ENCODE assay signal across 1 cellular context in genomic region chr21:21046063-21046462, GRCh38.
TF ChIP-seq lines count a peak whose summit lies in the region.

No MANE protein-coding gene starts in this region.

TF ChIP-seq in H1, 55 proteins besides CTCF, POLR2A, EP300 and RAD21:
- TF ChIP-seq RXRA (IDR thresholded peaks at IDR 0.05; ENCODE audit: insufficient read depth, low read depth, low read length) (no peak), SUZ12 (IDR thresholded peaks at IDR 0.05; ENCODE audit: low read length) (no peak), ATF2 (IDR thresholded peaks at IDR 0.05; ENCODE audit: low read length) (no peak), CBX5 (IDR thresholded peaks at IDR 0.05; ENCODE audit: low read depth, low read length) (no peak), KDM5A (IDR thresholded peaks at IDR 0.05; ENCODE audit: low read length) (no peak), TCF12 (IDR thresholded peaks at IDR 0.05; ENCODE audit: low read depth, low read length) (no peak), CREB1 (IDR thresholded peaks at IDR 0.05) (no peak), RNF2 (IDR thresholded peaks at IDR 0.05; ENCODE audit: borderline replicate concordance, low read depth, low read length, missing control alignments, poor library complexity, severe bottlenecking) (no peak), POU5F1 (IDR thresholded peaks at IDR 0.05; ENCODE audit: low read depth, low read length) (0 out of 2 replicates have a peak, but pooled peaks have one; percentile 56), HDAC2 (IDR thresholded peaks at IDR 0.05; ENCODE audit: borderline replicate concordance in 1 of 2, low read depth in 2 of 2, low read length in 2 of 2) (0 out of 4 replicates have a peak, but pooled peaks of 1 of the 2 experiments have one; percentile 32), RFX5 (IDR thresholded peaks at IDR 0.05; ENCODE audit: borderline replicate concordance, low read depth, low read length) (no peak), ZNF274 (IDR thresholded peaks at IDR 0.05; ENCODE audit: borderline replicate concordance, extremely low read depth, low read length) (no peak)
- TF ChIP-seq, protein P1, sequence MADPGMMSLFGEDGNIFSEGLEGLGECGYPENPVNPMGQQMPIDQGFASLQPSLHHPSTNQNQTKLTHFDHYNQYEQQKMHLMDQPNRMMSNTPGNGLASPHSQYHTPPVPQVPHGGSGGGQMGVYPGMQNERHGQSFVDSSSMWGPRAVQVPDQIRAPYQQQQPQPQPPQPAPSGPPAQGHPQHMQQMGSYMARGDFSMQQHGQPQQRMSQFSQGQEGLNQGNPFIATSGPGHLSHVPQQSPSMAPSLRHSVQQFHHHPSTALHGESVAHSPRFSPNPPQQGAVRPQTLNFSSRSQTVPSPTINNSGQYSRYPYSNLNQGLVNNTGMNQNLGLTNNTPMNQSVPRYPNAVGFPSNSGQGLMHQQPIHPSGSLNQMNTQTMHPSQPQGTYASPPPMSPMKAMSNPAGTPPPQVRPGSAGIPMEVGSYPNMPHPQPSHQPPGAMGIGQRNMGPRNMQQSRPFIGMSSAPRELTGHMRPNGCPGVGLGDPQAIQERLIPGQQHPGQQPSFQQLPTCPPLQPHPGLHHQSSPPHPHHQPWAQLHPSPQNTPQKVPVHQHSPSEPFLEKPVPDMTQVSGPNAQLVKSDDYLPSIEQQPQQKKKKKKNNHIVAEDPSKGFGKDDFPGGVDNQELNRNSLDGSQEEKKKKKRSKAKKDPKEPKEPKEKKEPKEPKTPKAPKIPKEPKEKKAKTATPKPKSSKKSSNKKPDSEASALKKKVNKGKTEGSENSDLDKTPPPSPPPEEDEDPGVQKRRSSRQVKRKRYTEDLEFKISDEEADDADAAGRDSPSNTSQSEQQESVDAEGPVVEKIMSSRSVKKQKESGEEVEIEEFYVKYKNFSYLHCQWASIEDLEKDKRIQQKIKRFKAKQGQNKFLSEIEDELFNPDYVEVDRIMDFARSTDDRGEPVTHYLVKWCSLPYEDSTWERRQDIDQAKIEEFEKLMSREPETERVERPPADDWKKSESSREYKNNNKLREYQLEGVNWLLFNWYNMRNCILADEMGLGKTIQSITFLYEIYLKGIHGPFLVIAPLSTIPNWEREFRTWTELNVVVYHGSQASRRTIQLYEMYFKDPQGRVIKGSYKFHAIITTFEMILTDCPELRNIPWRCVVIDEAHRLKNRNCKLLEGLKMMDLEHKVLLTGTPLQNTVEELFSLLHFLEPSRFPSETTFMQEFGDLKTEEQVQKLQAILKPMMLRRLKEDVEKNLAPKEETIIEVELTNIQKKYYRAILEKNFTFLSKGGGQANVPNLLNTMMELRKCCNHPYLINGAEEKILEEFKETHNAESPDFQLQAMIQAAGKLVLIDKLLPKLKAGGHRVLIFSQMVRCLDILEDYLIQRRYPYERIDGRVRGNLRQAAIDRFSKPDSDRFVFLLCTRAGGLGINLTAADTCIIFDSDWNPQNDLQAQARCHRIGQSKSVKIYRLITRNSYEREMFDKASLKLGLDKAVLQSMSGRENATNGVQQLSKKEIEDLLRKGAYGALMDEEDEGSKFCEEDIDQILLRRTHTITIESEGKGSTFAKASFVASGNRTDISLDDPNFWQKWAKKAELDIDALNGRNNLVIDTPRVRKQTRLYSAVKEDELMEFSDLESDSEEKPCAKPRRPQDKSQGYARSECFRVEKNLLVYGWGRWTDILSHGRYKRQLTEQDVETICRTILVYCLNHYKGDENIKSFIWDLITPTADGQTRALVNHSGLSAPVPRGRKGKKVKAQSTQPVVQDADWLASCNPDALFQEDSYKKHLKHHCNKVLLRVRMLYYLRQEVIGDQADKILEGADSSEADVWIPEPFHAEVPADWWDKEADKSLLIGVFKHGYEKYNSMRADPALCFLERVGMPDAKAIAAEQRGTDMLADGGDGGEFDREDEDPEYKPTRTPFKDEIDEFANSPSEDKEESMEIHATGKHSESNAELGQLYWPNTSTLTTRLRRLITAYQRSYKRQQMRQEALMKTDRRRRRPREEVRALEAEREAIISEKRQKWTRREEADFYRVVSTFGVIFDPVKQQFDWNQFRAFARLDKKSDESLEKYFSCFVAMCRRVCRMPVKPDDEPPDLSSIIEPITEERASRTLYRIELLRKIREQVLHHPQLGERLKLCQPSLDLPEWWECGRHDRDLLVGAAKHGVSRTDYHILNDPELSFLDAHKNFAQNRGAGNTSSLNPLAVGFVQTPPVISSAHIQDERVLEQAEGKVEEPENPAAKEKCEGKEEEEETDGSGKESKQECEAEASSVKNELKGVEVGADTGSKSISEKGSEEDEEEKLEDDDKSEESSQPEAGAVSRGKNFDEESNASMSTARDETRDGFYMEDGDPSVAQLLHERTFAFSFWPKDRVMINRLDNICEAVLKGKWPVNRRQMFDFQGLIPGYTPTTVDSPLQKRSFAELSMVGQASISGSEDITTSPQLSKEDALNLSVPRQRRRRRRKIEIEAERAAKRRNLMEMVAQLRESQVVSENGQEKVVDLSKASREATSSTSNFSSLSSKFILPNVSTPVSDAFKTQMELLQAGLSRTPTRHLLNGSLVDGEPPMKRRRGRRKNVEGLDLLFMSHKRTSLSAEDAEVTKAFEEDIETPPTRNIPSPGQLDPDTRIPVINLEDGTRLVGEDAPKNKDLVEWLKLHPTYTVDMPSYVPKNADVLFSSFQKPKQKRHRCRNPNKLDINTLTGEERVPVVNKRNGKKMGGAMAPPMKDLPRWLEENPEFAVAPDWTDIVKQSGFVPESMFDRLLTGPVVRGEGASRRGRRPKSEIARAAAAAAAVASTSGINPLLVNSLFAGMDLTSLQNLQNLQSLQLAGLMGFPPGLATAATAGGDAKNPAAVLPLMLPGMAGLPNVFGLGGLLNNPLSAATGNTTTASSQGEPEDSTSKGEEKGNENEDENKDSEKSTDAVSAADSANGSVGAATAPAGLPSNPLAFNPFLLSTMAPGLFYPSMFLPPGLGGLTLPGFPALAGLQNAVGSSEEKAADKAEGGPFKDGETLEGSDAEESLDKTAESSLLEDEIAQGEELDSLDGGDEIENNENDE (IDR thresholded peaks at IDR 0.05; ENCODE audit: insufficient replicate concordance, low read length): peak; percentile 80
- TF ChIP-seq, protein P2, sequence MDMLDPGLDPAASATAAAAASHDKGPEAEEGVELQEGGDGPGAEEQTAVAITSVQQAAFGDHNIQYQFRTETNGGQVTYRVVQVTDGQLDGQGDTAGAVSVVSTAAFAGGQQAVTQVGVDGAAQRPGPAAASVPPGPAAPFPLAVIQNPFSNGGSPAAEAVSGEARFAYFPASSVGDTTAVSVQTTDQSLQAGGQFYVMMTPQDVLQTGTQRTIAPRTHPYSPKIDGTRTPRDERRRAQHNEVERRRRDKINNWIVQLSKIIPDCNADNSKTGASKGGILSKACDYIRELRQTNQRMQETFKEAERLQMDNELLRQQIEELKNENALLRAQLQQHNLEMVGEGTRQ (IDR thresholded peaks at IDR 0.05; ENCODE audit: low read length): no peak
